In genomic region chr2:61710711-61711110, GRCh38 we compare ENCODE assay signal across 1 cellular context.
TF ChIP-seq lines count a peak whose summit lies in the region.

No MANE protein-coding gene starts in this region.

TF ChIP-seq in H1, 55 proteins besides CTCF, POLR2A, EP300 and RAD21 (continued from another document):
- TF ChIP-seq, protein P1, sequence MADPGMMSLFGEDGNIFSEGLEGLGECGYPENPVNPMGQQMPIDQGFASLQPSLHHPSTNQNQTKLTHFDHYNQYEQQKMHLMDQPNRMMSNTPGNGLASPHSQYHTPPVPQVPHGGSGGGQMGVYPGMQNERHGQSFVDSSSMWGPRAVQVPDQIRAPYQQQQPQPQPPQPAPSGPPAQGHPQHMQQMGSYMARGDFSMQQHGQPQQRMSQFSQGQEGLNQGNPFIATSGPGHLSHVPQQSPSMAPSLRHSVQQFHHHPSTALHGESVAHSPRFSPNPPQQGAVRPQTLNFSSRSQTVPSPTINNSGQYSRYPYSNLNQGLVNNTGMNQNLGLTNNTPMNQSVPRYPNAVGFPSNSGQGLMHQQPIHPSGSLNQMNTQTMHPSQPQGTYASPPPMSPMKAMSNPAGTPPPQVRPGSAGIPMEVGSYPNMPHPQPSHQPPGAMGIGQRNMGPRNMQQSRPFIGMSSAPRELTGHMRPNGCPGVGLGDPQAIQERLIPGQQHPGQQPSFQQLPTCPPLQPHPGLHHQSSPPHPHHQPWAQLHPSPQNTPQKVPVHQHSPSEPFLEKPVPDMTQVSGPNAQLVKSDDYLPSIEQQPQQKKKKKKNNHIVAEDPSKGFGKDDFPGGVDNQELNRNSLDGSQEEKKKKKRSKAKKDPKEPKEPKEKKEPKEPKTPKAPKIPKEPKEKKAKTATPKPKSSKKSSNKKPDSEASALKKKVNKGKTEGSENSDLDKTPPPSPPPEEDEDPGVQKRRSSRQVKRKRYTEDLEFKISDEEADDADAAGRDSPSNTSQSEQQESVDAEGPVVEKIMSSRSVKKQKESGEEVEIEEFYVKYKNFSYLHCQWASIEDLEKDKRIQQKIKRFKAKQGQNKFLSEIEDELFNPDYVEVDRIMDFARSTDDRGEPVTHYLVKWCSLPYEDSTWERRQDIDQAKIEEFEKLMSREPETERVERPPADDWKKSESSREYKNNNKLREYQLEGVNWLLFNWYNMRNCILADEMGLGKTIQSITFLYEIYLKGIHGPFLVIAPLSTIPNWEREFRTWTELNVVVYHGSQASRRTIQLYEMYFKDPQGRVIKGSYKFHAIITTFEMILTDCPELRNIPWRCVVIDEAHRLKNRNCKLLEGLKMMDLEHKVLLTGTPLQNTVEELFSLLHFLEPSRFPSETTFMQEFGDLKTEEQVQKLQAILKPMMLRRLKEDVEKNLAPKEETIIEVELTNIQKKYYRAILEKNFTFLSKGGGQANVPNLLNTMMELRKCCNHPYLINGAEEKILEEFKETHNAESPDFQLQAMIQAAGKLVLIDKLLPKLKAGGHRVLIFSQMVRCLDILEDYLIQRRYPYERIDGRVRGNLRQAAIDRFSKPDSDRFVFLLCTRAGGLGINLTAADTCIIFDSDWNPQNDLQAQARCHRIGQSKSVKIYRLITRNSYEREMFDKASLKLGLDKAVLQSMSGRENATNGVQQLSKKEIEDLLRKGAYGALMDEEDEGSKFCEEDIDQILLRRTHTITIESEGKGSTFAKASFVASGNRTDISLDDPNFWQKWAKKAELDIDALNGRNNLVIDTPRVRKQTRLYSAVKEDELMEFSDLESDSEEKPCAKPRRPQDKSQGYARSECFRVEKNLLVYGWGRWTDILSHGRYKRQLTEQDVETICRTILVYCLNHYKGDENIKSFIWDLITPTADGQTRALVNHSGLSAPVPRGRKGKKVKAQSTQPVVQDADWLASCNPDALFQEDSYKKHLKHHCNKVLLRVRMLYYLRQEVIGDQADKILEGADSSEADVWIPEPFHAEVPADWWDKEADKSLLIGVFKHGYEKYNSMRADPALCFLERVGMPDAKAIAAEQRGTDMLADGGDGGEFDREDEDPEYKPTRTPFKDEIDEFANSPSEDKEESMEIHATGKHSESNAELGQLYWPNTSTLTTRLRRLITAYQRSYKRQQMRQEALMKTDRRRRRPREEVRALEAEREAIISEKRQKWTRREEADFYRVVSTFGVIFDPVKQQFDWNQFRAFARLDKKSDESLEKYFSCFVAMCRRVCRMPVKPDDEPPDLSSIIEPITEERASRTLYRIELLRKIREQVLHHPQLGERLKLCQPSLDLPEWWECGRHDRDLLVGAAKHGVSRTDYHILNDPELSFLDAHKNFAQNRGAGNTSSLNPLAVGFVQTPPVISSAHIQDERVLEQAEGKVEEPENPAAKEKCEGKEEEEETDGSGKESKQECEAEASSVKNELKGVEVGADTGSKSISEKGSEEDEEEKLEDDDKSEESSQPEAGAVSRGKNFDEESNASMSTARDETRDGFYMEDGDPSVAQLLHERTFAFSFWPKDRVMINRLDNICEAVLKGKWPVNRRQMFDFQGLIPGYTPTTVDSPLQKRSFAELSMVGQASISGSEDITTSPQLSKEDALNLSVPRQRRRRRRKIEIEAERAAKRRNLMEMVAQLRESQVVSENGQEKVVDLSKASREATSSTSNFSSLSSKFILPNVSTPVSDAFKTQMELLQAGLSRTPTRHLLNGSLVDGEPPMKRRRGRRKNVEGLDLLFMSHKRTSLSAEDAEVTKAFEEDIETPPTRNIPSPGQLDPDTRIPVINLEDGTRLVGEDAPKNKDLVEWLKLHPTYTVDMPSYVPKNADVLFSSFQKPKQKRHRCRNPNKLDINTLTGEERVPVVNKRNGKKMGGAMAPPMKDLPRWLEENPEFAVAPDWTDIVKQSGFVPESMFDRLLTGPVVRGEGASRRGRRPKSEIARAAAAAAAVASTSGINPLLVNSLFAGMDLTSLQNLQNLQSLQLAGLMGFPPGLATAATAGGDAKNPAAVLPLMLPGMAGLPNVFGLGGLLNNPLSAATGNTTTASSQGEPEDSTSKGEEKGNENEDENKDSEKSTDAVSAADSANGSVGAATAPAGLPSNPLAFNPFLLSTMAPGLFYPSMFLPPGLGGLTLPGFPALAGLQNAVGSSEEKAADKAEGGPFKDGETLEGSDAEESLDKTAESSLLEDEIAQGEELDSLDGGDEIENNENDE (IDR thresholded peaks at IDR 0.05; ENCODE audit: insufficient replicate concordance, low read length), result no peak
- TF ChIP-seq SIRT6 (IDR thresholded peaks at IDR 0.05; ENCODE audit: low read length) (no peak), USF2 (IDR thresholded peaks at IDR 0.05; ENCODE audit: low read length) (no peak), SIX5 (IDR thresholded peaks at IDR 0.05; ENCODE audit: low read depth, low read length) (no peak), ZNF274 (IDR thresholded peaks at IDR 0.05; ENCODE audit: borderline replicate concordance, extremely low read depth, low read length) (no peak)
